Comparison of ENCODE assay signal across 8 cellular contexts in the genomic region with DNA sequence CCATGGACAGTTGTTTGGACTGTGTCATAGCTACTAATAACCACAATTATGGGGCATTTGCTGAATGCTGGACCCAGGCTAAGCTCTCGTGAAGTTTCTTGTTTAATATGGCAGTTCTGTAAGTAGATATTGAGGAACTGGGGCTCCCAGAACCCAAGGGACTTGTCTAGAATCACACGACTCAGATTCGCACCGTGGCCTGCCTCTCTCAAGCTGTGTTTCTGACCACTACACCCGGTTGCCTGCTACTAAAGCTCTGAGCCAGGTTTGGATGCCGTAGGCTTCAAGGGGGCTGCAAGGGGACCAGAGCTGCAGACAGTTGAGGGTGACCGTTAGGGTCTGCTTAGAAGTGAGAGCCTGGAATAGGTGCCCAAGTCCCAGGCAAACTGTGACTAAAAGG. TPM values are rescaled to one million over a fixed set of nuclear protein-coding genes. Genes with fewer than 3 reads are reported as not detected.
A peak's percentile ranks its signal among the peaks of the same experiment; 100 is the strongest.
DNase-seq lines count a peak whose midpoint lies in the region; ATAC-seq and TF ChIP-seq lines count a peak whose summit lies in the region.
"Had no signal": no experiment of that assay in that cellular context is flagged by ENCODE, and none has a peak within 500 bp of the region (broad histone marks: within the 10 kb centered on the region; RNA-seq: fewer than 3 reads in every experiment).

No MANE protein-coding gene starts in this region.

- no peaks in the 10 kb centered on the region for H3K9me3 Mint-ChIP-seq in memory B cell

- ATAC-seq in heart right ventricle (no peak), Right ventricle myocardium superior (ENCODE audit: poor library complexity) (no peak), memory B cell (ENCODE audit: low read depth) (no peak), GM21447 (IDR thresholded peaks at IDR 0.05; ENCODE audit: unreplicated experiment) (no peak)

- H3K27me3 ChIP-seq in heart right ventricle = no peaks in the 10 kb centered on the region

- 74 to 79% methylated on average over 7 of the region's 7 CpGs for WGBS in heart right ventricle, 2 donors

- peak overlapping the region; percentile 2 for H3K27ac Mint-ChIP-seq in memory B cell

- no peak for TF ChIP-seq CTCF in heart right ventricle (IDR thresholded peaks at IDR 0.05)
- 0 out of 2 replicates have a peak, but pooled peaks have one; percentile 13 for TF ChIP-seq CTCF in VCaP (conservative IDR thresholded peaks at IDR 0.05)

- H3K36me3 ChIP-seq in heart right ventricle = peaks cover 0 to 50% (median 8%) of the 10 kb centered on the region in 9 donors

- H3K27me3 Mint-ChIP-seq in memory B cell = no peaks in the 10 kb centered on the region

- intact Hi-C loops in heart right ventricle (cut with DNase I) = loop anchor here in 7 of 10 donors (1.0 to 10.0 kb wide), 5 partner anchors 40 to 298 kb away; a partner anchor contains a TSS
- intact Hi-C loops in Right ventricle myocardium superior (cut with DNase I) = loop anchor here (10.0 kb wide), 1 partner anchor 298 kb away; a partner anchor contains a TSS

- H3K4me1 Mint-ChIP-seq in memory B cell = peaks cover 76% of the 10 kb centered on the region

- no peaks in the 10 kb centered on the region for H3K9me3 ChIP-seq in heart right ventricle

- peaks cover 12% of the 10 kb centered on the region for H3K36me3 Mint-ChIP-seq in memory B cell

- H3K4me3 ChIP-seq in heart right ventricle = no peak overlapping the region

- H3K4me1 ChIP-seq in heart right ventricle = peaks cover 55 to 98% (median 91%) of the 10 kb centered on the region in 9 donors

- no peak overlapping the region for H3K4me3 Mint-ChIP-seq in memory B cell

- DNase-seq in heart right ventricle (no peak), Right ventricle myocardium superior (no peak), memory B cell (ENCODE audit: low spot score in 2 of 2) (no peak), SK-N-DZ (ENCODE audit: low spot score) (no peak)
- no peak for DNase-seq in stimulated activated naive CD4-positive, alpha-beta T cell treated with Interleukin-2 at 50 U/mL for 16 hours (lab: John Stamatoyannopoulos, UW)

- H3K27ac ChIP-seq in heart right ventricle (peak overlapping the region in 7 of 10 donors; percentile 37 to 96 (median 94)), VCaP (no peak overlapping the region)

RNA-seq across cellular contexts. Expression of a gene that starts 11.5 kb away (rescaled TPM):
- total RNA-seq in heart right ventricle = 10 to 100 TPM; 28.4 to 50.1 (median 33.4) TPM
- polyA plus RNA-seq in heart right ventricle = 10 to 100 TPM; 66.7 to 87.0 TPM
- 34.7 TPM for total RNA-seq in Right ventricle myocardium superior
- polyA plus RNA-seq in SK-N-DZ (2014; cell fraction: cytosol; rRNA removed) = 30.5 and 33.3 TPM in 2 replicates
- polyA plus RNA-seq in SK-N-DZ (2014; cell fraction: nucleus; rRNA removed) = 27.6 and 34.4 TPM in 2 replicates

RNA-seq across cellular contexts. Expression of a gene that starts 24.3 kb away (rescaled TPM):
- total RNA-seq in heart right ventricle (under 1 TPM in 9 of 10 donors, not detected in 1; 0.06 to 0.66 (median 0.39) TPM), Right ventricle myocardium superior (0.08 TPM)
- polyA plus RNA-seq in heart right ventricle = under 1 TPM; 0.04 to 0.37 TPM
- 6.3 and 6.5 TPM in 2 replicates for polyA plus RNA-seq in SK-N-DZ (2014; cell fraction: cytosol; rRNA removed)
- 3.3 and 7.8 TPM in 2 replicates for polyA plus RNA-seq in SK-N-DZ (2014; cell fraction: nucleus; rRNA removed)
- total RNA-seq: H4 had no signal
